ENCODE assay signal across 14 cellular contexts in the genomic region with DNA sequence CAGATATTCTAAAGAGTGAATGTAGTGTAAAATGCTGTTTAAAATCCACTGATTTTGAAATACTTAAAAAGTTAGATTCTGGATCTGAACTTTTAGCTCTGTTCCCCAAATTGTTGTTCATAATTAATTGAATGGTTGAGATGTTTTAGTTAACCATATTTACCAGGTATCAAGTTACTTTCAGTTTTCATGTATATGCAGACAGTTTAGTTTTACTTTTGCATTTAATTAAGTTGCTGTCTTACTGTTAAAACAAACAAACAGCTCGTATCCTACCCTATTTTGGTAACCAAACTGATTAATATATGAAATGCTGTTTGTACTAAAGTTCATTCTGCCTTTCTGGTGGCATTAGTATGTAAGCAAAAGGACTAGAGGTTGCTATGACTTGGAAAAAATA. TPM values are rescaled to one million over a fixed set of nuclear protein-coding genes. Genes with fewer than 3 reads are reported as not detected.
DNase-seq lines count a peak whose midpoint lies in the region; ATAC-seq and TF ChIP-seq lines count a peak whose summit lies in the region.
"Had no signal": no experiment of that assay in that cellular context is flagged by ENCODE, and none has a peak within 500 bp of the region (broad histone marks: within the 10 kb centered on the region; RNA-seq: fewer than 3 reads in every experiment).

No MANE protein-coding gene starts in this region.

- CTCF ChIA-PET in PC-3 (lab: Charles Lee), result no interaction called here

- TF ChIP-seq CTCF in KMS-11 (conservative IDR thresholded peaks at IDR 0.05; ENCODE audit: low read depth, low read length) (no peak), nephron progenitor cell (IDR thresholded peaks at IDR 0.05) (no peak), PC-3 (conservative IDR thresholded peaks at IDR 0.05; ENCODE audit: low read depth, low read length) (no peak)

- no peaks in the 10 kb centered on the region for H3K9me2 ChIP-seq in PC-3 (replicated peaks; ENCODE audit: low read length)

- POLR2A ChIA-PET in PC-3 (lab: Charles Lee; ENCODE audit: unreplicated experiment), result no interaction called here

- H4K20me1 ChIP-seq in KMS-11 (ENCODE audit: insufficient read depth), result no peaks in the 10 kb centered on the region
- no peaks in the 10 kb centered on the region for H4K20me1 ChIP-seq in PC-3 (ENCODE audit: low read length)

- H3K4me1 ChIP-seq in KMS-11 (ENCODE audit: low read depth, poor library complexity, severe bottlenecking) (peaks cover 36% of the 10 kb centered on the region), PC-3 (ENCODE audit: insufficient read depth, low read length) (no peaks in the 10 kb centered on the region)

- no peak overlapping the region for H2AFZ ChIP-seq in KMS-11 (ENCODE audit: low read depth)
- no peak overlapping the region for H2AFZ ChIP-seq in PC-3 (ENCODE audit: low read length)

- no peaks in the 10 kb centered on the region for H3K9me3 Mint-ChIP-seq in immature natural killer cell
- no peaks in the 10 kb centered on the region for H3K9me3 Mint-ChIP-seq in nephron progenitor cell

- peak overlapping the region; percentile 81 to 95 (median 89) for H3K27ac Mint-ChIP-seq in immature natural killer cell
- no peak overlapping the region for H3K27ac Mint-ChIP-seq in nephron progenitor cell

- H3K9me3 ChIP-seq in PC-3 (ENCODE audit: low read length), result no peaks in the 10 kb centered on the region
- H3K9me3 ChIP-seq: left ventricle myocardium inferior, vagina had no signal

- H3K36me3 ChIP-seq in KMS-11 (ENCODE audit: insufficient read depth) (no peaks in the 10 kb centered on the region), PC-3 (ENCODE audit: low read depth, low read length) (no peaks in the 10 kb centered on the region)
- H3K36me3 ChIP-seq: vagina had no signal

- peak overlapping the region; percentile 57 to 81 (median 68) for H3K4me3 Mint-ChIP-seq in immature natural killer cell
- no peak overlapping the region for H3K4me3 Mint-ChIP-seq in nephron progenitor cell

- intact Hi-C loops in PC-3 (cut with micrococcal nuclease), result no loop called here

- no TSS peak for BruUV-seq in PC-3 (replicated peaks; lab: Mats Ljungman, UMichigan)

- H3K4me1 Mint-ChIP-seq in immature natural killer cell (peaks cover 36 to 65% of the 10 kb centered on the region in 2 donors), nephron progenitor cell (peaks cover 39% of the 10 kb centered on the region)

- ATAC-seq in GM18858 (IDR thresholded peaks at IDR 0.05; ENCODE audit: unreplicated experiment) (peak; percentile 55), GM21619 (IDR thresholded peaks at IDR 0.05; ENCODE audit: unreplicated experiment) (peak; percentile 53), GM21786 (IDR thresholded peaks at IDR 0.05; ENCODE audit: unreplicated experiment) (no peak), PC-3 (no peak)

- peak overlapping the region; percentile 61 for H3K4me2 ChIP-seq in KMS-11
- H3K4me2 ChIP-seq in PC-3 (ENCODE audit: low read length), result no peak overlapping the region

- H3K79me2 ChIP-seq in KMS-11 (ENCODE audit: insufficient read depth, low read depth), result no peaks in the 10 kb centered on the region
- no peaks in the 10 kb centered on the region for H3K79me2 ChIP-seq in PC-3 (ENCODE audit: low read length)

- H3K36me3 Mint-ChIP-seq in immature natural killer cell (peaks cover 10 to 17% (median 11%) of the 10 kb centered on the region in 3 donors), nephron progenitor cell (ENCODE audit: low read depth) (peaks cover 21% of the 10 kb centered on the region)

- H3K27me3 ChIP-seq in KMS-11 (ENCODE audit: insufficient read depth, low read depth) (no peaks in the 10 kb centered on the region), PC-3 (ENCODE audit: low read length) (no peaks in the 10 kb centered on the region)
- H3K27me3 ChIP-seq: vagina had no signal

- DNase-seq in immature natural killer cell (peak in 1 of 3 donors; percentile 29), nephron progenitor cell (no peak), PC-3 (no peak), mesenteric fat pad (ENCODE audit: low spot score) (no peak)
- DNase-seq: central memory CD4-positive, alpha-beta T cell; KBM-7; left ventricle myocardium inferior had no signal

- H3K27me3 Mint-ChIP-seq in immature natural killer cell (ENCODE audit: low read depth in 3 of 3), result peaks cover 0 to 5% (median 2%) of the 10 kb centered on the region in 3 donors
- peaks cover 4% of the 10 kb centered on the region for H3K27me3 Mint-ChIP-seq in nephron progenitor cell (ENCODE audit: low read depth, poor library complexity)

- H3F3A ChIP-seq in PC-3 (ENCODE audit: low read length, unreplicated experiment), result no peaks in the 10 kb centered on the region

- H3K4me3 ChIP-seq in KMS-11 (IDR thresholded peaks at IDR 0.05; ENCODE audit: insufficient read depth, low read depth, low read length) (no peak overlapping the region), PC-3 (ENCODE audit: low read length) (no peak overlapping the region)
- H3K4me3 ChIP-seq: left ventricle myocardium inferior, vagina had no signal

- H3K9ac ChIP-seq in KMS-11 (no peak overlapping the region), PC-3 (ENCODE audit: low read length) (no peak overlapping the region)

- H3K27ac ChIP-seq in KMS-11 (no peak overlapping the region), PC-3 (ENCODE audit: low read length) (no peak overlapping the region)
- H3K27ac ChIP-seq: left ventricle myocardium inferior, vagina had no signal

RNA-seq across cellular contexts. Expression of gene SCAANT1, which starts 39.3 kb away (rescaled TPM):
- 1 to 10 TPM in 1 of 3 donors, not detected in 2; 6.3 TPM for polyA plus RNA-seq in immature natural killer cell
- total RNA-seq in PC-3 (2014; rRNA removed) (not detected in 2 replicates), mesenteric fat pad (not detected)
- total RNA-seq: left ventricle myocardium inferior, NCI-H460, pulmonary artery endothelial cell, vagina had no signal

Comparison
In these comparisons a context has a peak if more than half of its experiments do, and no peak if none do; other contexts are left out.
1. ATAC-seq: peak in GM18858 (single experiment) and GM21619 (single experiment); none in GM21786 (single experiment) and PC-3 (single experiment).